1 cellular context compared by ENCODE assay signal in genomic region chr7:101743241-101743994, GRCh38.
TF ChIP-seq lines count a peak whose summit lies in the region.

No MANE protein-coding gene starts in this region.

TF ChIP-seq in WTC11, 78 proteins besides CTCF, POLR2A, EP300 and RAD21 (continued from another document):
- TF ChIP-seq FOXK1 (CRISPR knock-in tag; IDR thresholded peaks at IDR 0.05) (peak; percentile 49; the same call in 1 of the 2 replicates), ZNF263 (CRISPR knock-in tag; IDR thresholded peaks at IDR 0.05; ENCODE audit: low read depth) (peak; percentile 94)
